8 cellular contexts compared by ENCODE assay signal in genomic region chr9:93058357-93059096, GRCh38. TPM values are rescaled to one million over a fixed set of nuclear protein-coding genes. Genes with fewer than 3 reads are reported as not detected.
A peak's percentile ranks its signal among the peaks of the same experiment; 100 is the strongest.
DNase-seq lines count a peak whose midpoint lies in the region; ATAC-seq and TF ChIP-seq lines count a peak whose summit lies in the region.

SUSD3 (plus strand) TSS chr9:93058701; CDS start chr9:93058743, 42 bp downstream.

- H4K20me1 ChIP-seq in DOHH2 (ENCODE audit: control insufficient read depth, insufficient read depth, low read depth, low read length): no peaks in the 10 kb centered on the region

- H3K27ac Mint-ChIP-seq in activated CD8-positive, alpha-beta memory T cell treated with anti-CD3 and anti-CD28 coated beads, Interleukin-2, amount 10 ng/mL, durations not matched to agents 7 days and 5 days: peak within 1 kb of the TSS; percentile 93

- H3F3A ChIP-seq in DOHH2 (ENCODE audit: control insufficient read depth, insufficient read depth): peaks cover 48% of the 10 kb centered on the region

- no peaks in the 10 kb centered on the region for H3K9me2 ChIP-seq in DOHH2 (replicated peaks; ENCODE audit: control insufficient read depth, low read length)

- peak in 1 of 4 donors; percentile 46 for TF ChIP-seq POLR2A in upper lobe of left lung (IDR thresholded peaks at IDR 0.05)

- H3K9me3 ChIP-seq in DOHH2 (ENCODE audit: control insufficient read depth, insufficient read depth, low read length) (no peaks in the 10 kb centered on the region), neutrophil (no peaks in the 10 kb centered on the region), upper lobe of left lung (no peaks in the 10 kb centered on the region), WERI-Rb-1 (ENCODE audit: severe bottlenecking) (no peaks in the 10 kb centered on the region)

- peaks cover 7% of the 10 kb centered on the region for H3K36me3 Mint-ChIP-seq in activated CD8-positive, alpha-beta memory T cell treated with anti-CD3 and anti-CD28 coated beads, Interleukin-2, amount 10 ng/mL, durations not matched to agents 7 days and 5 days

- CTCF ChIA-PET in activated CD8-positive, alpha-beta memory T cell treated with anti-CD3 and anti-CD28 coated beads, Interleukin-2, amount 10 ng/mL, durations not matched to agents 7 days and 5 days (lab: Charles Lee): interaction anchor here (1.2 to 2.6 kb wide), 5 partner anchors 8 to 55 kb away, joined by 3 to 9 read pairs (median 5); partner anchors contain the start of gene CARD19

- peak; percentile 47 for ATAC-seq in GM21526 (IDR thresholded peaks at IDR 0.05; ENCODE audit: low FRiP score, unreplicated experiment)
- ATAC-seq in activated CD8-positive, alpha-beta memory T cell treated with anti-CD3 and anti-CD28 coated beads, Interleukin-2, amount 10 ng/mL, durations not matched to agents 7 days and 5 days: peak; percentile 72
- peak; percentile 66 for ATAC-seq in esophagus mucosa
- ATAC-seq in upper lobe of left lung (ENCODE audit: low FRiP score in 2 of 2): peak; percentile 70 to 79

- no peak for TF ChIP-seq CTCF in DOHH2 (IDR thresholded peaks at IDR 0.05; ENCODE audit: low read depth, low read length, poor library complexity, severe bottlenecking)
- no peak for TF ChIP-seq CTCF in neutrophil (IDR thresholded peaks at IDR 0.05)
- TF ChIP-seq CTCF in upper lobe of left lung (IDR thresholded peaks at IDR 0.05): no peak
- no peak for TF ChIP-seq CTCF in WERI-Rb-1 (IDR thresholded peaks at IDR 0.05; ENCODE audit: low read depth, low read length)

- H3K36me3 ChIP-seq in DOHH2 (ENCODE audit: control insufficient read depth, low read length) (peaks cover 28% of the 10 kb centered on the region), neutrophil (no peaks in the 10 kb centered on the region), upper lobe of left lung (no peaks in the 10 kb centered on the region), WERI-Rb-1 (no peaks in the 10 kb centered on the region)

- peak within 1 kb of the TSS; percentile 85 for H3K4me3 Mint-ChIP-seq in activated CD8-positive, alpha-beta memory T cell treated with anti-CD3 and anti-CD28 coated beads, Interleukin-2, amount 10 ng/mL, durations not matched to agents 7 days and 5 days

- H3K4me2 ChIP-seq in DOHH2 (ENCODE audit: low read length): peak within 1 kb of the TSS; percentile 94

- peaks cover 40% of the 10 kb centered on the region for H3K79me2 ChIP-seq in DOHH2 (ENCODE audit: control insufficient read depth, low read length)

- 3 to 5% methylated on average over 4 to 19 of the region's 67 CpGs for WGBS in upper lobe of left lung, 2 donors

- H3K27ac ChIP-seq in DOHH2 (ENCODE audit: low read depth, low read length): peak within 1 kb of the TSS; percentile 93
- peak within 1 kb of the TSS; percentile 93 for H3K27ac ChIP-seq in neutrophil
- peak within 1 kb of the TSS; percentile 35 to 87 (median 64) for H3K27ac ChIP-seq in upper lobe of left lung
- H3K27ac ChIP-seq in WERI-Rb-1: no peak within 1 kb of the TSS

- H3K27me3 Mint-ChIP-seq in activated CD8-positive, alpha-beta memory T cell treated with anti-CD3 and anti-CD28 coated beads, Interleukin-2, amount 10 ng/mL, durations not matched to agents 7 days and 5 days: no peaks in the 10 kb centered on the region

- peaks cover 51% of the 10 kb centered on the region for H3K4me1 Mint-ChIP-seq in activated CD8-positive, alpha-beta memory T cell treated with anti-CD3 and anti-CD28 coated beads, Interleukin-2, amount 10 ng/mL, durations not matched to agents 7 days and 5 days

- H3K4me1 ChIP-seq in DOHH2 (ENCODE audit: control insufficient read depth, low read length): peaks cover 67% of the 10 kb centered on the region
- H3K4me1 ChIP-seq in neutrophil (ENCODE audit: control insufficient read depth in 1 of 2, insufficient read depth in 1 of 2, low read depth in 1 of 2, low read length in 1 of 2): peaks cover 89 to 98% of the 10 kb centered on the region in 2 experiments
- H3K4me1 ChIP-seq in upper lobe of left lung: peaks cover 23 to 41% (median 36%) of the 10 kb centered on the region in 4 donors

- DNase-seq in M059J (ENCODE audit: low read depth) (peak; percentile 18), upper lobe of left lung (peak; percentile 85 to 94), WERI-Rb-1 (no peak)
- peak; percentile 76 for DNase-seq in activated CD8-positive, alpha-beta memory T cell treated with anti-CD3 and anti-CD28 coated beads, Interleukin-2, amount 10 ng/mL, durations not matched to agents 7 days and 5 days

- no peaks in the 10 kb centered on the region for H3K9me3 Mint-ChIP-seq in activated CD8-positive, alpha-beta memory T cell treated with anti-CD3 and anti-CD28 coated beads, Interleukin-2, amount 10 ng/mL, durations not matched to agents 7 days and 5 days (ENCODE audit: low read depth)

- H3K4me3 ChIP-seq in DOHH2 (ENCODE audit: low read length) (peak within 1 kb of the TSS; percentile 87), neutrophil (ENCODE audit: low read depth in 1 of 2, low read length in 1 of 2) (peak within 1 kb of the TSS; percentile 83 to 86), upper lobe of left lung (peak within 1 kb of the TSS; percentile 52 to 66 (median 62)), WERI-Rb-1 (ENCODE audit: low read depth, low read length) (no peak within 1 kb of the TSS)

- H3K27me3 ChIP-seq in DOHH2 (ENCODE audit: control insufficient read depth, low read length) (no peaks in the 10 kb centered on the region), neutrophil (no peaks in the 10 kb centered on the region), upper lobe of left lung (no peaks in the 10 kb centered on the region), WERI-Rb-1 (ENCODE audit: insufficient read depth, low read depth, severe bottlenecking) (no peaks in the 10 kb centered on the region)

- TF ChIP-seq EP300 in upper lobe of left lung (IDR thresholded peaks at IDR 0.05): no peak

RNA-seq across cellular contexts. Expression of gene SUSD3, which starts in this region (rescaled TPM):
- 0.12 and 1.4 TPM in 2 replicates for total RNA-seq in M059J (2014; rRNA removed; shearing (Covaris generic))
- 10 to 100 TPM; 40.1 to 67.3 TPM for total RNA-seq in activated CD8-positive, alpha-beta memory T cell treated with anti-CD3 and anti-CD28 coated beads, Interleukin-2, amount 10 ng/mL, durations not matched to agents 7 days and 5 days
- total RNA-seq in esophagus mucosa (0.96 TPM), upper lobe of left lung (10 to 100 TPM in 1 of 6 donors, 1 to 10 TPM in 5; 3.9 to 17.8 (median 5.2) TPM)

Comparison
In these comparisons a context has a peak if more than half of its experiments do, and no peak if none do; other contexts are left out.
1. Peak in ATAC-seq in esophagus mucosa; RNA of the gene not detected or under 1 TPM.